ENCODE assay signal across 7 cellular contexts in genomic region chr12:75427491-75427890, GRCh38.
"Had no signal": no experiment of that assay in that cellular context is flagged by ENCODE, and none has a peak within 500 bp of the region (broad histone marks: within the 10 kb centered on the region; RNA-seq: fewer than 3 reads in every experiment).

No MANE protein-coding gene starts in this region.

- H3K4me3 ChIP-seq: GM12878 had no signal

- ATAC-seq: GM12878 had no signal

- DNase-seq: GDM1, GF-D8 had no signal

- FAIRE-seq: G401.6, GM12878, GM12892, GM18507, GM19239 had no signal
